1 cellular context compared by ENCODE assay signal in genomic region chr19:9914001-9914314, GRCh38.
TF ChIP-seq lines count a peak whose summit lies in the region.

No MANE protein-coding gene starts in this region.

TF ChIP-seq in GM23338, 12 proteins besides CTCF, POLR2A, EP300 and RAD21 (continued from another document):
- no peak for TF ChIP-seq REST (IDR thresholded peaks at IDR 0.05; ENCODE audit: unreplicated experiment)
- no peak for TF ChIP-seq STAT1 (IDR thresholded peaks at IDR 0.05; ENCODE audit: unreplicated experiment)
- TF ChIP-seq JUNB (IDR thresholded peaks at IDR 0.05; ENCODE audit: unreplicated experiment): no peak
- no peak for TF ChIP-seq NANOG (IDR thresholded peaks at IDR 0.05; ENCODE audit: borderline replicate concordance)
- TF ChIP-seq POLR2AphosphoS5 (IDR thresholded peaks at IDR 0.05; ENCODE audit: low read depth): no peak
- no peak for TF ChIP-seq ETS1 (IDR thresholded peaks at IDR 0.05)
- no peak for TF ChIP-seq EZH2phosphoT487 (IDR thresholded peaks at IDR 0.05; ENCODE audit: unreplicated experiment)
- TF ChIP-seq CREB1 (CRISPR knock-in tag; IDR thresholded peaks at IDR 0.05; ENCODE audit: low read depth): no peak
- TF ChIP-seq EZH2 (IDR thresholded peaks at IDR 0.05; ENCODE audit: low read depth, unreplicated experiment): no peak
TF ChIP-seq in GM23338: peak in this region for 0.
